In genomic region chr12:62604856-62605255, GRCh38 we compare ENCODE assay signal across 8 cellular contexts.
DNase-seq lines count a peak whose midpoint lies in the region; ATAC-seq and TF ChIP-seq lines count a peak whose summit lies in the region.

No MANE protein-coding gene starts in this region.

- H3K79me2 ChIP-seq in DND-41 (ENCODE audit: insufficient read depth, low read length): peaks cover 36% of the 10 kb centered on the region

- peaks cover 3% of the 10 kb centered on the region; the same call in 1 of the 2 replicates for H4K20me1 ChIP-seq in DND-41 (ENCODE audit: insufficient read depth, low read length)

- DNase-seq in DND-41 (no peak), NT2/D1 (ENCODE audit: low read depth, low spot score) (no peak), dorsolateral prefrontal cortex (no peak), NCI-H2171 (lab: John Stamatoyannopoulos, UW) (no peak), superior temporal gyrus (ENCODE audit: extremely low spot score) (no peak), anterior cingulate cortex (lab: John Stamatoyannopoulos, UW) (no peak)

- H3K9me3 ChIP-seq in DND-41 (ENCODE audit: insufficient read depth, low read length, severe bottlenecking): no peaks in the 10 kb centered on the region
- H3K9me3 ChIP-seq in NT2/D1 (ENCODE audit: insufficient read depth, low read length): no peaks in the 10 kb centered on the region
- H3K9me3 ChIP-seq in neuron (ENCODE audit: low read length): no peaks in the 10 kb centered on the region

- H3K36me3 ChIP-seq in DND-41 (ENCODE audit: insufficient read depth, low read length): no peaks in the 10 kb centered on the region; the same call in 1 of the 2 replicates
- H3K36me3 ChIP-seq in NT2/D1 (ENCODE audit: insufficient read depth, insufficient read length, low read length): peaks cover 8% of the 10 kb centered on the region
- peaks cover 5% of the 10 kb centered on the region for H3K36me3 ChIP-seq in neuron (ENCODE audit: insufficient read depth, low read length)

- H3K4me3 ChIP-seq in DND-41 (ENCODE audit: low read depth in 1 of 2, low read length in 2 of 2) (peak overlapping the region; percentile 68 to 70; a peak in 3 of 4 replicates), NT2/D1 (ENCODE audit: insufficient read length, low read depth) (peak overlapping the region; percentile 89), dorsolateral prefrontal cortex (peak overlapping the region in 56 of 59 donors; percentile 5 to 94 (median 83)), neuron (ENCODE audit: low read length) (peak overlapping the region; percentile 93)

- no peaks in the 10 kb centered on the region for H3K27me3 ChIP-seq in DND-41 (ENCODE audit: insufficient read depth, low read length, poor library complexity)
- H3K27me3 ChIP-seq in NT2/D1 (ENCODE audit: insufficient read depth, insufficient read length): no peaks in the 10 kb centered on the region
- no peaks in the 10 kb centered on the region for H3K27me3 ChIP-seq in dorsolateral prefrontal cortex
- no peaks in the 10 kb centered on the region for H3K27me3 ChIP-seq in neuron (ENCODE audit: insufficient read depth, low read length)

- peak overlapping the region; percentile 75 for H3K4me2 ChIP-seq in DND-41 (ENCODE audit: insufficient read depth, low read length)

- ATAC-seq in DND-41 (ENCODE audit: insufficient read depth, low read depth) (no peak), HG02884 (IDR thresholded peaks at IDR 0.05; ENCODE audit: unreplicated experiment) (no peak)

- H3K4me1 ChIP-seq in DND-41 (ENCODE audit: insufficient read depth, low read length) (peaks cover 29% of the 10 kb centered on the region), NT2/D1 (ENCODE audit: insufficient read depth, insufficient read length) (no peaks in the 10 kb centered on the region), neuron (ENCODE audit: insufficient read depth, low read length) (peaks cover 30% of the 10 kb centered on the region)

- TF ChIP-seq CTCF in DND-41 (IDR thresholded peaks at IDR 0.05; ENCODE audit: borderline replicate concordance, extremely low read depth, low read length, poor library complexity, severe bottlenecking): no peak
- no peak for TF ChIP-seq CTCF in dorsolateral prefrontal cortex (IDR thresholded peaks at IDR 0.05 in 54 of 56, conservative IDR thresholded peaks at IDR 0.05 in 2 of 56; ENCODE audit: low read depth in 1 of 56, partially characterized antibody in 56 of 56)

- H2AFZ ChIP-seq in DND-41 (ENCODE audit: low read depth, low read length): no peak overlapping the region
- H2AFZ ChIP-seq in neuron (ENCODE audit: low read depth, low read length): no peak overlapping the region

- H3K27ac ChIP-seq in DND-41 (ENCODE audit: low read length) (peak overlapping the region; percentile 9; the same call in 1 of the 2 replicates), dorsolateral prefrontal cortex (peak overlapping the region in 4 of 59 donors; percentile 99 to 100 (median 100))

- H3K9ac ChIP-seq in DND-41 (ENCODE audit: low read depth, low read length): peak overlapping the region; percentile 100
- H3K9ac ChIP-seq in NT2/D1 (ENCODE audit: insufficient read length, low read depth): peak overlapping the region; percentile 98

- intact Hi-C loops in dorsolateral prefrontal cortex (cut with DNase I): loop anchor here (2.0 to 10.0 kb wide), 5 partner anchors 26 to 330 kb away; partner anchors contain the start of gene PPM1H (in 1 of the 2)
